ENCODE assay signal across 21 cellular contexts in the genomic region with DNA sequence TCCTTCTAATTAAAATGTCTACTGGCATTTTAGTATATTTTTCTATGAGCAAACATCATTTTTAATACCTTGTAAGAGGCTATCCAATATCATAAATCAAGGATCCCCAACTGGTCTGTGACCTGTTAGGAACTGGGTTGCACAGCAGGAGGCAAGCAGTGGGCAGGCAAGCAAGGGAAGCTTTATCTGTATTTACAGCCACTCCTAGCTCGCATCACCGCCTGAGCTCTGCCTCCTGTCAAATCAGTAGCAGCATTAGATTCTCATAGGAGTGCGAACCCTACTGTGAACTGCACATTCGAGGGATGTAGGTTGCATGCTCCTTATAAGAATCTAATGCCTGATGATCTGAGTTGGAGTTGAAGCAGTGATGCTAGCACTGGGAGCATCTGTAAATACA.
"Had no signal": no experiment of that assay in that cellular context is flagged by ENCODE, and none has a peak within 500 bp of the region (broad histone marks: within the 10 kb centered on the region; RNA-seq: fewer than 3 reads in every experiment).

No MANE protein-coding gene starts in this region.

- ATAC-seq: foreskin keratinocyte; mucosa of descending colon; naive thymus-derived CD8-positive, alpha-beta T cell; stimulated activated naive B cell treated with anti-CD40 and anti-IgM and Interleukin-4, amounts not matched to agents 10 μg/mL and 1 μg/mL and 100 μg/mL, for 72 hours had no signal

- H3K27me3 ChIP-seq: colonic mucosa, hepatocyte, ovary, right atrium auricular region, sigmoid colon had no signal

- H2AFZ ChIP-seq: hepatocyte had no signal

- DNase-seq: colonic mucosa; effector CD4-positive, alpha-beta T cell; endodermal cell; foreskin keratinocyte; head of caudate nucleus; kidney glomerular epithelial cell; mucosa of descending colon; naive thymus-derived CD8-positive, alpha-beta T cell; nucleus accumbens; ovary; sigmoid colon; stimulated activated CD4-positive, alpha-beta T cell treated with anti-CD3 and anti-CD28 coated beads, Interleukin-2, amount 100 ng/mL, for 24 hours; stimulated activated CD4-positive, alpha-beta T cell treated with anti-CD3 and anti-CD28 coated beads, Interleukin-4, amount 100 ng/mL, for 4 hours; stimulated activated naive B cell treated with anti-CD40 and anti-IgM and Interleukin-4, amounts not matched to agents 10 μg/mL and 1 μg/mL and 100 μg/mL, for 72 hours; stomach; substantia nigra; trophoblast cell had no signal

- H3K4me3 ChIP-seq: colonic mucosa, hepatocyte, mucosa of descending colon, ovary, right atrium auricular region, sigmoid colon, skin epidermis, stomach, thoracic aorta had no signal

- H3K4me2 ChIP-seq: hepatocyte had no signal

- H3K36me3 ChIP-seq: colonic mucosa, ovary, right atrium auricular region, sigmoid colon, stomach, thoracic aorta had no signal

- H3K4me1 ChIP-seq: colonic mucosa, foreskin keratinocyte, right atrium auricular region, sigmoid colon, stomach had no signal

- H3K27ac ChIP-seq: colonic mucosa, foreskin keratinocyte, hepatocyte, ovary, right atrium auricular region, sigmoid colon, skin epidermis, stomach, thoracic aorta had no signal

- H3K9me3 ChIP-seq: colonic mucosa, mucosa of descending colon, ovary, right atrium auricular region, sigmoid colon, stomach, thoracic aorta had no signal
